Comparison of ENCODE assay signal across 9 cellular contexts in genomic region chrX:46838482-46838857, GRCh38. TPM values are rescaled to one million over a fixed set of nuclear protein-coding genes. Genes with fewer than 3 reads are reported as not detected.
DNase-seq lines count a peak whose midpoint lies in the region; ATAC-seq, FAIRE-seq and TF ChIP-seq lines count a peak whose summit lies in the region.
"Had no signal": no experiment of that assay in that cellular context is flagged by ENCODE, and none has a peak within 500 bp of the region (broad histone marks: within the 10 kb centered on the region; RNA-seq: fewer than 3 reads in every experiment).

No MANE protein-coding gene starts in this region.

- no peaks in the 10 kb centered on the region for H3K27me3 ChIP-seq in CD8-positive, alpha-beta T cell (ENCODE audit: insufficient read depth, low read length)
- H3K27me3 ChIP-seq in MG63, result no peaks in the 10 kb centered on the region
- no peaks in the 10 kb centered on the region for H3K27me3 ChIP-seq in ovary

- H3K4me1 ChIP-seq in CD8-positive, alpha-beta T cell (ENCODE audit: insufficient read depth, low read length), result peaks cover 15% of the 10 kb centered on the region
- no peaks in the 10 kb centered on the region for H3K4me1 ChIP-seq in ovary (ENCODE audit: insufficient read depth)

- DNase-seq in CD8-positive, alpha-beta T cell, result no peak
- no peak for DNase-seq in MG63
- no peak for DNase-seq in nephron progenitor cell
- no peak for DNase-seq in DMS 273 treated with DMSO at 0.1 percent for 48 hours (lab: John Stamatoyannopoulos, UW)
- DNase-seq in cerebellum (ENCODE audit: low spot score), result no peak
- DNase-seq in ovary, result no peak
- no peak for DNase-seq in GM10266 (ENCODE audit: extremely low spot score)
- DNase-seq: activated CD8-positive, alpha-beta memory T cell treated with anti-CD3 and anti-CD28 coated beads for 24 hours had no signal

- POLR2A ChIA-PET in CD8-positive, alpha-beta T cell (lab: Charles Lee), result no interaction called here

- H3K4me3 ChIP-seq in CD8-positive, alpha-beta T cell (ENCODE audit: low read depth, low read length), result no peak overlapping the region
- H3K4me3 ChIP-seq in MG63 (peak overlapping the region; percentile 80), ovary (no peak overlapping the region)

- intact Hi-C loops in CD8-positive, alpha-beta T cell (cut with DNase I, micrococcal nuclease), result loop anchor here (1.0 to 10.0 kb wide), 5 partner anchors 293 to 1964 kb away; partner anchors contain the start of genes KDM6A (in 1 of the 2), ZNF674 (in 1 of the 2) and ZNF81 (in 1 of the 2)
- intact Hi-C loops in ovary (cut with DNase I), result no loop called here

- no peak for TF ChIP-seq POLR2A in ovary (IDR thresholded peaks at IDR 0.05)

- no peak for TF ChIP-seq CTCF in CD8-positive, alpha-beta T cell (IDR thresholded peaks at IDR 0.05)
- no peak for TF ChIP-seq CTCF in nephron progenitor cell (IDR thresholded peaks at IDR 0.05)
- TF ChIP-seq CTCF in ovary (IDR thresholded peaks at IDR 0.05), result no peak
- TF ChIP-seq CTCF in GM10266 (IDR thresholded peaks at IDR 0.05; ENCODE audit: control insufficient read depth, insufficient read depth, low read depth, missing control alignments), result no peak

- WGBS in ovary, 3 donors, result 24 to 31% (median 29%) methylated on average over 1 of the region's 1 CpG

- no peaks in the 10 kb centered on the region for H3K9me3 ChIP-seq in CD8-positive, alpha-beta T cell (ENCODE audit: low read length)
- H3K9me3 ChIP-seq in MG63 (no peaks in the 10 kb centered on the region), ovary (no peaks in the 10 kb centered on the region)

- H3K9me3 Mint-ChIP-seq in CD8-positive, alpha-beta T cell, result no peaks in the 10 kb centered on the region
- H3K9me3 Mint-ChIP-seq in nephron progenitor cell, result peaks cover 31% of the 10 kb centered on the region

- no peaks in the 10 kb centered on the region for H3K36me3 ChIP-seq in CD8-positive, alpha-beta T cell (ENCODE audit: insufficient read depth, low read length)
- H3K36me3 ChIP-seq in MG63, result no peaks in the 10 kb centered on the region
- no peaks in the 10 kb centered on the region for H3K36me3 ChIP-seq in ovary

- peaks cover 12% of the 10 kb centered on the region for H3K36me3 Mint-ChIP-seq in CD8-positive, alpha-beta T cell
- peaks cover 12% of the 10 kb centered on the region for H3K36me3 Mint-ChIP-seq in nephron progenitor cell (ENCODE audit: low read depth)

- H3K27ac Mint-ChIP-seq in CD8-positive, alpha-beta T cell, result peak overlapping the region; percentile 62
- no peak overlapping the region for H3K27ac Mint-ChIP-seq in nephron progenitor cell

- CTCF ChIA-PET in CD8-positive, alpha-beta T cell (lab: Charles Lee), result no interaction called here

- peaks cover 29% of the 10 kb centered on the region for H3K4me1 Mint-ChIP-seq in CD8-positive, alpha-beta T cell (ENCODE audit: low read depth)
- peaks cover 4% of the 10 kb centered on the region for H3K4me1 Mint-ChIP-seq in nephron progenitor cell

- peak overlapping the region; percentile 97 for H3K4me3 Mint-ChIP-seq in CD8-positive, alpha-beta T cell
- peak overlapping the region; percentile 98 for H3K4me3 Mint-ChIP-seq in nephron progenitor cell

- FAIRE-seq in colon (lab: Jason Lieb, UNC), result peak; percentile 97

- no peaks in the 10 kb centered on the region for H3K27me3 Mint-ChIP-seq in CD8-positive, alpha-beta T cell (ENCODE audit: low read depth)
- peaks cover 2% of the 10 kb centered on the region for H3K27me3 Mint-ChIP-seq in nephron progenitor cell (ENCODE audit: low read depth, poor library complexity)

- no peak for TF ChIP-seq EP300 in ovary (IDR thresholded peaks at IDR 0.05)

- ATAC-seq in CD8-positive, alpha-beta T cell, result no peak

- H3K27ac ChIP-seq in CD8-positive, alpha-beta T cell (ENCODE audit: low read depth, low read length), result no peak overlapping the region
- H3K27ac ChIP-seq in ovary, result no peak overlapping the region

RNA-seq across cellular contexts. Expression of gene RP2, which starts 1.6 kb away (rescaled TPM):
- total RNA-seq in CD8-positive, alpha-beta T cell, result 1 to 10 TPM; 4.4 to 4.9 TPM
- 6.3 and 11.5 TPM in 2 replicates for total RNA-seq in MG63 (2014; rRNA removed; shearing (Covaris generic); ENCODE audit: low replicate concordance)
- 16.8 TPM for total RNA-seq in cerebellum
- 1 to 10 TPM; 5.5 to 9.5 (median 7.0) TPM for total RNA-seq in ovary
- 1 to 10 TPM; 4.8 to 8.4 TPM for polyA plus RNA-seq in ovary

Comparison
In these comparisons a context has a peak if more than half of its experiments do, and no peak if none do; other contexts are left out.
1. intact Hi-C loops: an anchor here in CD8-positive, alpha-beta T cell (1.0 to 10.0 kb wide); none called in ovary.